Comparison of ENCODE assay signal across 8 cellular contexts in genomic region chr9:4661165-4662095, GRCh38. TPM values are rescaled to one million over a fixed set of nuclear protein-coding genes. Genes with fewer than 3 reads are reported as not detected.
A peak's percentile ranks its signal among the peaks of the same experiment; 100 is the strongest.
DNase-seq lines count a peak whose midpoint lies in the region; ATAC-seq and TF ChIP-seq lines count a peak whose summit lies in the region.

No MANE protein-coding gene starts in this region.

- peaks cover 65% of the 10 kb centered on the region for H3K4me1 Mint-ChIP-seq in WTC11
- peaks cover 46% of the 10 kb centered on the region for H3K4me1 Mint-ChIP-seq in stimulated activated memory B cell treated with anti-CD40 and anti-IgM and Interleukin-4, amounts not matched to agents 10 μg/mL and 1 μg/mL and 100 μg/mL, for 72 hours

- H3K4me3 Mint-ChIP-seq in WTC11: peak overlapping the region; percentile 82
- H3K4me3 Mint-ChIP-seq in stimulated activated memory B cell treated with anti-CD40 and anti-IgM and Interleukin-4, amounts not matched to agents 10 μg/mL and 1 μg/mL and 100 μg/mL, for 72 hours: peak overlapping the region; percentile 87

- no peaks in the 10 kb centered on the region for H3K36me3 ChIP-seq in right atrium auricular region

- H3K4me3 ChIP-seq in AG10803 (ENCODE audit: low read length) (peak overlapping the region; percentile 70), right atrium auricular region (peak overlapping the region; percentile 71 to 99)

- peak overlapping the region; percentile 75 to 85 for H3K27ac ChIP-seq in right atrium auricular region

- CTCF ChIA-PET in WTC11 (lab: Charles Lee): interaction anchor here (0.7 to 1.8 kb wide), 7 partner anchors 15 to 211 kb away, joined by 3 to 13 read pairs (median 4); partner anchors contain the start of genes AK3 and CDC37L1

- no peaks in the 10 kb centered on the region for H3K9me3 ChIP-seq in right atrium auricular region

- POLR2A ChIA-PET in WTC11 (lab: Charles Lee): interaction anchor here (3.4 kb wide), 1 partner anchor 18 kb away, joined by 14 read pairs; the partner anchor contains the start of gene CDC37L1

- H3K4me1 ChIP-seq in right atrium auricular region: peaks cover 0 to 38% of the 10 kb centered on the region in 2 donors

- DNase-seq in AG10803 (ENCODE audit: low read depth) (no peak), WTC11 (ENCODE audit: low spot score) (no peak), right atrium auricular region (ENCODE audit: low spot score) (no peak)
- DNase-seq in activated CD8-positive, alpha-beta memory T cell treated with anti-CD3 and anti-CD28 coated beads, Interleukin-2, amount 50 U/mL, for 4 hours: no peak
- DNase-seq in activated CD4-positive, alpha-beta T cell treated with anti-CD3 and anti-CD28 coated beads, Interleukin-2, amount 50 U/mL, for 4 hours: no peak

- H3K9me3 Mint-ChIP-seq in WTC11: peaks cover 5% of the 10 kb centered on the region; the same call in 1 of the 2 replicates
- no peaks in the 10 kb centered on the region for H3K9me3 Mint-ChIP-seq in stimulated activated memory B cell treated with anti-CD40 and anti-IgM and Interleukin-4, amounts not matched to agents 10 μg/mL and 1 μg/mL and 100 μg/mL, for 72 hours

- H3K36me3 Mint-ChIP-seq in WTC11: peaks cover 5% of the 10 kb centered on the region
- no peaks in the 10 kb centered on the region for H3K36me3 Mint-ChIP-seq in stimulated activated memory B cell treated with anti-CD40 and anti-IgM and Interleukin-4, amounts not matched to agents 10 μg/mL and 1 μg/mL and 100 μg/mL, for 72 hours

- no peaks in the 10 kb centered on the region for H3K27me3 Mint-ChIP-seq in WTC11 (ENCODE audit: low read depth)
- H3K27me3 Mint-ChIP-seq in stimulated activated memory B cell treated with anti-CD40 and anti-IgM and Interleukin-4, amounts not matched to agents 10 μg/mL and 1 μg/mL and 100 μg/mL, for 72 hours: no peaks in the 10 kb centered on the region

- peak; percentile 9 for ATAC-seq in GM21717 (IDR thresholded peaks at IDR 0.05; ENCODE audit: unreplicated experiment)
- ATAC-seq in WTC11: peak; percentile 1; the same call in 1 of the 2 replicates
- no peak for ATAC-seq in stimulated activated memory B cell treated with anti-CD40 and anti-IgM and Interleukin-4, amounts not matched to agents 10 μg/mL and 1 μg/mL and 100 μg/mL, for 72 hours
- ATAC-seq in GM19452 (IDR thresholded peaks at IDR 0.05; ENCODE audit: unreplicated experiment): no peak

- H3K27ac Mint-ChIP-seq in WTC11: peak overlapping the region; percentile 71
- peak overlapping the region; percentile 84 for H3K27ac Mint-ChIP-seq in stimulated activated memory B cell treated with anti-CD40 and anti-IgM and Interleukin-4, amounts not matched to agents 10 μg/mL and 1 μg/mL and 100 μg/mL, for 72 hours

- no peaks in the 10 kb centered on the region for H3K27me3 ChIP-seq in right atrium auricular region

- TF ChIP-seq CTCF in AG10803 (conservative IDR thresholded peaks at IDR 0.05; ENCODE audit: low read length): no peak
- no peak for TF ChIP-seq CTCF in WTC11 (IDR thresholded peaks at IDR 0.05)
- no peak for TF ChIP-seq CTCF in right atrium auricular region (IDR thresholded peaks at IDR 0.05)

TF ChIP-seq in WTC11, 78 proteins besides CTCF, POLR2A, EP300 and RAD21:
- TF ChIP-seq OVOL2 (CRISPR knock-in tag; IDR thresholded peaks at IDR 0.05; ENCODE audit: borderline replicate concordance) (no peak), ELF4 (CRISPR knock-in tag; IDR thresholded peaks at IDR 0.05; ENCODE audit: low read depth) (no peak), NR1H2 (CRISPR knock-in tag; IDR thresholded peaks at IDR 0.05) (no peak), ZNF263 (CRISPR knock-in tag; IDR thresholded peaks at IDR 0.05; ENCODE audit: low read depth) (no peak), ZMAT4 (CRISPR knock-in tag; IDR thresholded peaks at IDR 0.05) (no peak)

RNA-seq across cellular contexts. Expression of gene PLPP6, which starts 0.7 kb away (rescaled TPM):
- total RNA-seq in WTC11 (2021): 13.4 to 13.5 TPM (median 13.5 TPM) in 3 replicates
- 1 to 10 TPM; 3.9 to 4.1 TPM for total RNA-seq in right atrium auricular region

RNA-seq across cellular contexts. Expression of gene SPATA6L, which starts 4.8 kb away (rescaled TPM):
- 1.7 to 2.5 TPM (median 1.8 TPM) in 3 replicates for total RNA-seq in WTC11 (2021)
- 1 to 10 TPM in 1 of 2 donors, under 1 TPM in 1; 0.15 to 1.3 TPM for total RNA-seq in right atrium auricular region

RNA-seq across cellular contexts. Expression of gene CDC37L1, which starts 17.9 kb away (rescaled TPM):
- total RNA-seq in WTC11 (2021) (16.7 to 20.1 TPM (median 18.8 TPM) in 3 replicates), right atrium auricular region (10 to 100 TPM; 44.9 to 53.4 TPM)

Comparison
In these comparisons a context has a peak if more than half of its experiments do, and no peak if none do; other contexts are left out.
1. ATAC-seq: peak in GM21717 (single experiment) and WTC11 (single experiment); none in stimulated activated memory B cell treated with anti-CD40 and anti-IgM and Interleukin-4, amounts not matched to agents 10 μg/mL and 1 μg/mL and 100 μg/mL, for 72 hours (single experiment) and GM19452 (single experiment).